ENCODE assay signal across 21 cellular contexts in genomic region chr20:44097521-44098255, GRCh38.
DNase-seq lines count a peak whose midpoint lies in the region; ATAC-seq and TF ChIP-seq lines count a peak whose summit lies in the region.
"Had no signal": no experiment of that assay in that cellular context is flagged by ENCODE, and none has a peak within 500 bp of the region (broad histone marks: within the 10 kb centered on the region; RNA-seq: fewer than 3 reads in every experiment).

No MANE protein-coding gene starts in this region.

- TF ChIP-seq POLR2A in uterus (IDR thresholded peaks at IDR 0.05) = no peak

- no peak for ATAC-seq in GM19395 (IDR thresholded peaks at IDR 0.05; ENCODE audit: unreplicated experiment)
- ATAC-seq in activated CD8-positive, alpha-beta T cell treated with anti-CD3 and anti-CD28 coated beads, Interleukin-2, amount 10 ng/mL, durations not matched to agents 7 days and 5 days = no peak
- ATAC-seq: activated T-cell treated with anti-CD3 and anti-CD28 coated beads, Interleukin-2, amount 50 U/mL, for 4 hours; upper lobe of right lung had no signal

- H3K9me3 ChIP-seq in uterus = no peaks in the 10 kb centered on the region

- H3K4me1 Mint-ChIP-seq in activated CD8-positive, alpha-beta T cell treated with anti-CD3 and anti-CD28 coated beads, Interleukin-2, amount 10 ng/mL, durations not matched to agents 7 days and 5 days (ENCODE audit: low read depth) = peaks cover 2% of the 10 kb centered on the region

- H3K27me3 ChIP-seq in uterus = no peaks in the 10 kb centered on the region

- H3K4me3 Mint-ChIP-seq in activated CD8-positive, alpha-beta T cell treated with anti-CD3 and anti-CD28 coated beads, Interleukin-2, amount 10 ng/mL, durations not matched to agents 7 days and 5 days = no peak overlapping the region
- H3K4me3 Mint-ChIP-seq: activated naive CD8-positive, alpha-beta T cell treated with anti-CD3 and anti-CD28 coated beads, Interleukin-2, amount 10 ng/mL, durations not matched to agents 7 days and 5 days; activated T-cell treated with anti-CD3 and anti-CD28 coated beads, Interleukin-2, amount 50 U/mL, for 4 hours; stimulated activated naive CD8-positive, alpha-beta T cell treated with anti-CD3 and anti-CD28 coated beads, Interleukin-15, Interleukin-2, amounts not matched to agents 100 ng/mL and 50 ng/mL, for 24 hours had no signal

- H3K36me3 ChIP-seq in uterus = no peaks in the 10 kb centered on the region
- H3K36me3 ChIP-seq: esophagus squamous epithelium, upper lobe of right lung had no signal

- CTCF ChIA-PET in activated CD8-positive, alpha-beta T cell treated with anti-CD3 and anti-CD28 coated beads, Interleukin-2, amount 10 ng/mL, durations not matched to agents 7 days and 5 days (lab: Charles Lee) = no interaction called here

- H3K27me3 Mint-ChIP-seq in activated CD8-positive, alpha-beta T cell treated with anti-CD3 and anti-CD28 coated beads, Interleukin-2, amount 10 ng/mL, durations not matched to agents 7 days and 5 days (ENCODE audit: low read depth) = peaks cover 36% of the 10 kb centered on the region

- H3K4me3 ChIP-seq in cardiac fibroblast (replicated peaks in 1 of 2; ENCODE audit: low read depth in 2 of 2, low read length in 2 of 2) (no peak overlapping the region), uterus (no peak overlapping the region)
- H3K4me3 ChIP-seq: esophagus squamous epithelium, upper lobe of right lung had no signal

- no peak overlapping the region for H3K27ac ChIP-seq in uterus
- H3K27ac ChIP-seq: esophagus squamous epithelium, upper lobe of right lung had no signal

- TF ChIP-seq CTCF in cardiac fibroblast (IDR thresholded peaks at IDR 0.05; ENCODE audit: low read depth, low read length) (no peak), uterus (IDR thresholded peaks at IDR 0.05) (no peak)

- no peaks in the 10 kb centered on the region for H3K36me3 Mint-ChIP-seq in activated CD8-positive, alpha-beta T cell treated with anti-CD3 and anti-CD28 coated beads, Interleukin-2, amount 10 ng/mL, durations not matched to agents 7 days and 5 days (ENCODE audit: low read depth)
- H3K36me3 Mint-ChIP-seq: activated naive CD8-positive, alpha-beta T cell treated with anti-CD3 and anti-CD28 coated beads, Interleukin-2, amount 10 ng/mL, durations not matched to agents 7 days and 5 days had no signal

- no peaks in the 10 kb centered on the region for H3K4me1 ChIP-seq in uterus
- H3K4me1 ChIP-seq: upper lobe of right lung had no signal

- DNase-seq in ELR (ENCODE audit: low read depth) (peak; percentile 25), LoVo (ENCODE audit: low spot score) (peak; percentile 25), cardiac fibroblast (ENCODE audit: low read depth in 2 of 2) (peak; percentile 29 to 44), mesenteric fat pad (ENCODE audit: low spot score) (peak; percentile 72), uterus (no peak)
- DNase-seq in activated CD8-positive, alpha-beta T cell treated with anti-CD3 and anti-CD28 coated beads, Interleukin-2, amount 10 ng/mL, durations not matched to agents 7 days and 5 days = no peak
- no peak for DNase-seq in activated CD4-positive, CD25-positive, alpha-beta regulatory T cell (lab: John Stamatoyannopoulos, UW)
- DNase-seq: activated CD4-positive, alpha-beta T cell treated with anti-CD3 and anti-CD28 coated beads, Interleukin-2, amount 50 U/mL, for 4 hours; activated naive CD8-positive, alpha-beta T cell treated with anti-CD3 and anti-CD28 coated beads, Interleukin-2, amount 10 ng/mL, durations not matched to agents 7 days and 5 days; activated T-cell treated with anti-CD3 and anti-CD28 coated beads, Interleukin-2, amount 50 U/mL, for 4 hours; caudate nucleus; DND-41; esophagus squamous epithelium; kidney; midbrain; NCI-H1694 treated with DMSO at 0.1 percent for 48 hours; NCI-H2227 treated with DMSO at 0.1 percent for 48 hours; retina; upper lobe of right lung had no signal

- POLR2A ChIA-PET in activated CD8-positive, alpha-beta T cell treated with anti-CD3 and anti-CD28 coated beads, Interleukin-2, amount 10 ng/mL, durations not matched to agents 7 days and 5 days (lab: Charles Lee) = no interaction called here

- H3K9me3 Mint-ChIP-seq in activated CD8-positive, alpha-beta T cell treated with anti-CD3 and anti-CD28 coated beads, Interleukin-2, amount 10 ng/mL, durations not matched to agents 7 days and 5 days (ENCODE audit: insufficient read depth) = no peaks in the 10 kb centered on the region
- H3K9me3 Mint-ChIP-seq: activated naive CD8-positive, alpha-beta T cell treated with anti-CD3 and anti-CD28 coated beads, Interleukin-2, amount 10 ng/mL, durations not matched to agents 7 days and 5 days; stimulated activated naive CD8-positive, alpha-beta T cell treated with anti-CD3 and anti-CD28 coated beads, Interleukin-15, Interleukin-2, amounts not matched to agents 100 ng/mL and 50 ng/mL, for 24 hours had no signal

- intact Hi-C loops in uterus (cut with DNase I; ENCODE audit: low total_unique reads) = no loop called here

- no peak overlapping the region for H3K27ac Mint-ChIP-seq in activated CD8-positive, alpha-beta T cell treated with anti-CD3 and anti-CD28 coated beads, Interleukin-2, amount 10 ng/mL, durations not matched to agents 7 days and 5 days
- H3K27ac Mint-ChIP-seq: activated naive CD8-positive, alpha-beta T cell treated with anti-CD3 and anti-CD28 coated beads, Interleukin-2, amount 10 ng/mL, durations not matched to agents 7 days and 5 days; stimulated activated naive CD8-positive, alpha-beta T cell treated with anti-CD3 and anti-CD28 coated beads, Interleukin-15, Interleukin-2, amounts not matched to agents 100 ng/mL and 50 ng/mL, for 24 hours had no signal

Comparison
In these comparisons a context has a peak if more than half of its experiments do, and no peak if none do; other contexts are left out.
1. DNase-seq: peak in ELR (single experiment), LoVo (single experiment), cardiac fibroblast (2 of 2) and mesenteric fat pad (single experiment); none in activated CD8-positive, alpha-beta T cell treated with anti-CD3 and anti-CD28 coated beads, Interleukin-2, amount 10 ng/mL, durations not matched to agents 7 days and 5 days (single experiment), uterus (0 of 2) and activated CD4-positive, CD25-positive, alpha-beta regulatory T cell (0 of 4).